In genomic region chr18:26190506-26190905, GRCh38 we compare ENCODE assay signal across 8 cellular contexts. TPM values are rescaled to one million over a fixed set of nuclear protein-coding genes. Genes with fewer than 3 reads are reported as not detected.
DNase-seq lines count a peak whose midpoint lies in the region; ATAC-seq and TF ChIP-seq lines count a peak whose summit lies in the region.

No MANE protein-coding gene starts in this region.

- H3K36me3 Mint-ChIP-seq in CD4-positive, alpha-beta T cell (ENCODE audit: low read depth): no peaks in the 10 kb centered on the region
- no peaks in the 10 kb centered on the region for H3K36me3 Mint-ChIP-seq in stimulated activated naive CD8-positive, alpha-beta T cell treated with anti-CD3 and anti-CD28 coated beads, Interleukin-15, Interleukin-2, amounts not matched to agents 100 ng/mL and 50 ng/mL, for 24 hours (ENCODE audit: low read depth)

- no peaks in the 10 kb centered on the region for H3K9me3 Mint-ChIP-seq in CD4-positive, alpha-beta T cell
- no peaks in the 10 kb centered on the region for H3K9me3 Mint-ChIP-seq in stimulated activated naive CD8-positive, alpha-beta T cell treated with anti-CD3 and anti-CD28 coated beads, Interleukin-15, Interleukin-2, amounts not matched to agents 100 ng/mL and 50 ng/mL, for 24 hours

- intact Hi-C loops in CD4-positive, alpha-beta T cell (cut with DNase I, micrococcal nuclease): loop anchor here in 1 of 2 experiments (2.0 kb wide), 1 partner anchor 36 kb away; the partner anchor contains the start of gene TAF4B

- no peaks in the 10 kb centered on the region for H3K27me3 ChIP-seq in CD4-positive, alpha-beta T cell (ENCODE audit: control insufficient read depth, insufficient read depth, low read length)

- H3K4me3 Mint-ChIP-seq in CD4-positive, alpha-beta T cell: peak overlapping the region; percentile 70
- H3K4me3 Mint-ChIP-seq in stimulated activated naive CD8-positive, alpha-beta T cell treated with anti-CD3 and anti-CD28 coated beads, Interleukin-15, Interleukin-2, amounts not matched to agents 100 ng/mL and 50 ng/mL, for 24 hours: peak overlapping the region; percentile 81

- in situ Hi-C loops in KBM-7 (cut with MboI; ENCODE audit: low pct_unique_long_range_greater_than_20kb, low sequenced_read_pairs): no loop called here

- H3K27ac Mint-ChIP-seq in CD4-positive, alpha-beta T cell: peak overlapping the region; percentile 71
- peak overlapping the region; percentile 84 for H3K27ac Mint-ChIP-seq in stimulated activated naive CD8-positive, alpha-beta T cell treated with anti-CD3 and anti-CD28 coated beads, Interleukin-15, Interleukin-2, amounts not matched to agents 100 ng/mL and 50 ng/mL, for 24 hours

- peak overlapping the region; percentile 29 for H3K27ac ChIP-seq in CD4-positive, alpha-beta T cell (ENCODE audit: low read depth, low read length)

- no peak for TF ChIP-seq CTCF in CD4-positive, alpha-beta T cell (IDR thresholded peaks at IDR 0.05)

- POLR2A ChIA-PET in CD4-positive, alpha-beta T cell (lab: Charles Lee): interaction anchor here (1.0 to 2.0 kb wide), 4 partner anchors 16 to 36 kb away, joined by 3 to 11 read pairs (median 4); partner anchors contain the start of gene TAF4B

- CTCF ChIA-PET in CD4-positive, alpha-beta T cell (lab: Charles Lee): no interaction called here

- H3K4me1 Mint-ChIP-seq in CD4-positive, alpha-beta T cell (ENCODE audit: low read depth): peaks cover 31% of the 10 kb centered on the region
- H3K4me1 Mint-ChIP-seq in stimulated activated naive CD8-positive, alpha-beta T cell treated with anti-CD3 and anti-CD28 coated beads, Interleukin-15, Interleukin-2, amounts not matched to agents 100 ng/mL and 50 ng/mL, for 24 hours (ENCODE audit: low read depth): peaks cover 18% of the 10 kb centered on the region

- H3K9me3 ChIP-seq in CD4-positive, alpha-beta T cell (ENCODE audit: control insufficient read depth, low read length): no peaks in the 10 kb centered on the region

- H3K27me3 Mint-ChIP-seq in CD4-positive, alpha-beta T cell: no peaks in the 10 kb centered on the region
- no peaks in the 10 kb centered on the region for H3K27me3 Mint-ChIP-seq in stimulated activated naive CD8-positive, alpha-beta T cell treated with anti-CD3 and anti-CD28 coated beads, Interleukin-15, Interleukin-2, amounts not matched to agents 100 ng/mL and 50 ng/mL, for 24 hours

- DNase-seq in CD4-positive, alpha-beta T cell: peak; percentile 6 to 52 (median 24)
- DNase-seq in KBM-7: peak; percentile 9
- peak; percentile 21 for DNase-seq in activated effector memory CD4-positive, alpha-beta T cell treated with Interleukin-2 at 50 U/mL for 16 hours
- no peak for DNase-seq in COLO668 (lab: John Stamatoyannopoulos, UW; ENCODE audit: unreplicated experiment)
- DNase-seq in NCI-H524 (lab: John Stamatoyannopoulos, UW): no peak
- DNase-seq in middle frontal gyrus (ENCODE audit: extremely low spot score, low spot score): no peak

- ATAC-seq in CD4-positive, alpha-beta T cell (ENCODE audit: poor library complexity): peak; percentile 93
- peak; percentile 86 for ATAC-seq in GM21515 (IDR thresholded peaks at IDR 0.05; ENCODE audit: unreplicated experiment)

RNA-seq across cellular contexts. Expression of gene TAF4B, which starts 35.7 kb away (rescaled TPM):
- total RNA-seq in CD4-positive, alpha-beta T cell: 10 to 100 TPM; 13.7 to 14.1 TPM

RNA-seq across cellular contexts. Expression of gene PSMA8, which starts 56.8 kb away (rescaled TPM):
- under 1 TPM in 1 of 2 experiments, not detected in 1; 0.27 TPM for total RNA-seq in CD4-positive, alpha-beta T cell

Comparison
In these comparisons a context has a peak if more than half of its experiments do, and no peak if none do; other contexts are left out.
1. DNase-seq: peak in CD4-positive, alpha-beta T cell (10 of 10), KBM-7 (single experiment) and activated effector memory CD4-positive, alpha-beta T cell treated with Interleukin-2 at 50 U/mL for 16 hours (single experiment); none in COLO668 (single experiment), NCI-H524 (0 of 2) and middle frontal gyrus (single experiment).